ENCODE assay signal across 18 cellular contexts in the genomic region with DNA sequence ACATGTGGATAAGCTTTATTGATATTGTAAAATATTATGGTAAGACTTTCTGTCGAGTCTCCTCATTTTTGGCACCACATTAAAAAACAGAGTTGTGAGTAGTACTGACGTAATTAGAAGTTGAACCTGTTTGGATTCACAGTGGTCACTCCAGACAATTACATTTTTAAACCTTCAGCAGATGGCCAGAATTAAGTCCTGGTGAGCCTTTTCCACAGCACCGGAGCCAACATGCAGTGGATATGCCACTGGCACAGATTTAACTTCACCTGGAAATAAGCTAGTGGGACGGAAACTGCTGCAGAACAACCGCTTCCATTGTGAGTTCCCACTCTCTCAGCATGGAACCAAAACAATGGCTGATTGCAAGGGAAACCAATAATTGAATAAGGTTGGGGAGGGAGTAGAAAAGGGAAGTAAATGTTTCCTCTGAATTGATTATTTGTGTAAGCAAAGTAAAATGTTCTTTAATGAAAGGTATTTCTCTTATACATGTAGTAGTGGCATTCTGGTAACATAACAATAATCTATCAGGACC.
DNase-seq lines count a peak whose midpoint lies in the region; ATAC-seq and TF ChIP-seq lines count a peak whose summit lies in the region.
"Had no signal": no experiment of that assay in that cellular context is flagged by ENCODE, and none has a peak within 500 bp of the region (broad histone marks: within the 10 kb centered on the region; RNA-seq: fewer than 3 reads in every experiment).

No MANE protein-coding gene starts in this region.

- TF ChIP-seq CTCF in WTC11 (IDR thresholded peaks at IDR 0.05) = no peak
- no peak for TF ChIP-seq CTCF in CD4-positive, alpha-beta T cell (IDR thresholded peaks at IDR 0.05)

- H3K36me3 Mint-ChIP-seq in WTC11 = no peaks in the 10 kb centered on the region
- H3K36me3 Mint-ChIP-seq in CD4-positive, alpha-beta T cell (ENCODE audit: low read depth) = no peaks in the 10 kb centered on the region
- H3K36me3 Mint-ChIP-seq: CD4-positive, CD25-positive, alpha-beta regulatory T cell had no signal

- no peaks in the 10 kb centered on the region for H3K9me3 Mint-ChIP-seq in WTC11
- H3K9me3 Mint-ChIP-seq in CD4-positive, alpha-beta T cell = no peaks in the 10 kb centered on the region

- CTCF ChIA-PET in WTC11 (lab: Charles Lee) = no interaction called here
- CTCF ChIA-PET in CD4-positive, alpha-beta T cell (lab: Charles Lee) = no interaction called here

- in situ Hi-C loops in G401 (cut with HindIII; ENCODE audit: low sequenced_read_pairs) = no loop called here

- ATAC-seq in WTC11 = peak; percentile 48
- ATAC-seq in CD4-positive, alpha-beta T cell (ENCODE audit: poor library complexity) = no peak
- ATAC-seq: HepG2 had no signal

- POLR2A ChIA-PET in WTC11 (lab: Charles Lee) = no interaction called here
- POLR2A ChIA-PET in CD4-positive, alpha-beta T cell (lab: Charles Lee) = no interaction called here

- H3K9me3 ChIP-seq in CD4-positive, alpha-beta T cell (ENCODE audit: control insufficient read depth, low read length) = no peaks in the 10 kb centered on the region
- H3K9me3 ChIP-seq: BE2C had no signal

- DNase-seq in G401 (ENCODE audit: low spot score) = peak; percentile 77
- DNase-seq in NCI-H69 (lab: John Stamatoyannopoulos, UW) = peak; percentile 30
- DNase-seq in WTC11 (ENCODE audit: low spot score) = no peak
- DNase-seq in iPS-NIHi11 (ENCODE audit: low spot score) = peak; percentile 27
- no peak for DNase-seq in NCI-H1092 treated with DMSO at 0.1 percent for 48 hours (lab: John Stamatoyannopoulos, UW)
- no peak for DNase-seq in NCI-H2171 (lab: John Stamatoyannopoulos, UW)
- no peak for DNase-seq in CD4-positive, alpha-beta T cell
- DNase-seq: BE2C; CD4-positive, CD25-positive, alpha-beta regulatory T cell; DMS153; GF-D8; KBM-7; NCI-H187 treated with DMSO at 0.1 percent for 48 hours; NCI-H226; NCI-H526 treated with DMSO at 0.1 percent for 48 hours; PC-9 had no signal

- H3K27me3 ChIP-seq in CD4-positive, alpha-beta T cell (ENCODE audit: control insufficient read depth, insufficient read depth, low read length) = no peaks in the 10 kb centered on the region
- H3K27me3 ChIP-seq: BE2C had no signal

- H3K4me3 Mint-ChIP-seq in WTC11 = no peak overlapping the region
- H3K4me3 Mint-ChIP-seq in CD4-positive, alpha-beta T cell = no peak overlapping the region
- H3K4me3 Mint-ChIP-seq: CD4-positive, CD25-positive, alpha-beta regulatory T cell had no signal

- H3K27ac Mint-ChIP-seq in WTC11 = peak overlapping the region; percentile 38; the same call in 1 of the 2 replicates
- H3K27ac Mint-ChIP-seq in CD4-positive, alpha-beta T cell = no peak overlapping the region
- H3K27ac Mint-ChIP-seq: CD4-positive, CD25-positive, alpha-beta regulatory T cell had no signal

- H3K27ac ChIP-seq in CD4-positive, alpha-beta T cell (ENCODE audit: low read depth, low read length) = no peak overlapping the region
- H3K27ac ChIP-seq: PC-9, RWPE1 had no signal

- H3K4me1 Mint-ChIP-seq in WTC11 = peaks cover 37% of the 10 kb centered on the region
- H3K4me1 Mint-ChIP-seq in CD4-positive, alpha-beta T cell (ENCODE audit: low read depth) = no peaks in the 10 kb centered on the region
- H3K4me1 Mint-ChIP-seq: CD4-positive, CD25-positive, alpha-beta regulatory T cell had no signal

- H3K27me3 Mint-ChIP-seq in WTC11 (ENCODE audit: low read depth) = no peaks in the 10 kb centered on the region
- H3K27me3 Mint-ChIP-seq in CD4-positive, alpha-beta T cell = no peaks in the 10 kb centered on the region

- intact Hi-C loops in CD4-positive, alpha-beta T cell (cut with DNase I, micrococcal nuclease) = no loop called here

TF ChIP-seq in WTC11, 78 proteins besides CTCF, POLR2A, EP300 and RAD21 (continues in another document):
- TF ChIP-seq, protein P1, sequence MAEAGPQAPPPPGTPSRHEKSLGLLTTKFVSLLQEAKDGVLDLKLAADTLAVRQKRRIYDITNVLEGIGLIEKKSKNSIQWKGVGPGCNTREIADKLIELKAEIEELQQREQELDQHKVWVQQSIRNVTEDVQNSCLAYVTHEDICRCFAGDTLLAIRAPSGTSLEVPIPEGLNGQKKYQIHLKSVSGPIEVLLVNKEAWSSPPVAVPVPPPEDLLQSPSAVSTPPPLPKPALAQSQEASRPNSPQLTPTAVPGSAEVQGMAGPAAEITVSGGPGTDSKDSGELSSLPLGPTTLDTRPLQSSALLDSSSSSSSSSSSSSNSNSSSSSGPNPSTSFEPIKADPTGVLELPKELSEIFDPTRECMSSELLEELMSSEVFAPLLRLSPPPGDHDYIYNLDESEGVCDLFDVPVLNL (CRISPR knock-in tag; IDR thresholded peaks at IDR 0.05; ENCODE audit: borderline replicate concordance, low read depth) = no peak
- TF ChIP-seq ZNF671 (CRISPR knock-in tag; IDR thresholded peaks at IDR 0.05) (no peak), RELA (CRISPR knock-in tag; IDR thresholded peaks at IDR 0.05; ENCODE audit: borderline replicate concordance) (no peak), JAZF1 (CRISPR knock-in tag; IDR thresholded peaks at IDR 0.05) (no peak), NFE2L1 (CRISPR knock-in tag; IDR thresholded peaks at IDR 0.05) (no peak), NFATC4 (CRISPR knock-in tag; IDR thresholded peaks at IDR 0.05) (no peak)
- TF ChIP-seq, protein P2, sequence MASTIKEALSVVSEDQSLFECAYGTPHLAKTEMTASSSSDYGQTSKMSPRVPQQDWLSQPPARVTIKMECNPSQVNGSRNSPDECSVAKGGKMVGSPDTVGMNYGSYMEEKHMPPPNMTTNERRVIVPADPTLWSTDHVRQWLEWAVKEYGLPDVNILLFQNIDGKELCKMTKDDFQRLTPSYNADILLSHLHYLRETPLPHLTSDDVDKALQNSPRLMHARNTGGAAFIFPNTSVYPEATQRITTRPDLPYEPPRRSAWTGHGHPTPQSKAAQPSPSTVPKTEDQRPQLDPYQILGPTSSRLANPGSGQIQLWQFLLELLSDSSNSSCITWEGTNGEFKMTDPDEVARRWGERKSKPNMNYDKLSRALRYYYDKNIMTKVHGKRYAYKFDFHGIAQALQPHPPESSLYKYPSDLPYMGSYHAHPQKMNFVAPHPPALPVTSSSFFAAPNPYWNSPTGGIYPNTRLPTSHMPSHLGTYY (CRISPR knock-in tag; IDR thresholded peaks at IDR 0.05) = no peak
- TF ChIP-seq, protein P3, sequence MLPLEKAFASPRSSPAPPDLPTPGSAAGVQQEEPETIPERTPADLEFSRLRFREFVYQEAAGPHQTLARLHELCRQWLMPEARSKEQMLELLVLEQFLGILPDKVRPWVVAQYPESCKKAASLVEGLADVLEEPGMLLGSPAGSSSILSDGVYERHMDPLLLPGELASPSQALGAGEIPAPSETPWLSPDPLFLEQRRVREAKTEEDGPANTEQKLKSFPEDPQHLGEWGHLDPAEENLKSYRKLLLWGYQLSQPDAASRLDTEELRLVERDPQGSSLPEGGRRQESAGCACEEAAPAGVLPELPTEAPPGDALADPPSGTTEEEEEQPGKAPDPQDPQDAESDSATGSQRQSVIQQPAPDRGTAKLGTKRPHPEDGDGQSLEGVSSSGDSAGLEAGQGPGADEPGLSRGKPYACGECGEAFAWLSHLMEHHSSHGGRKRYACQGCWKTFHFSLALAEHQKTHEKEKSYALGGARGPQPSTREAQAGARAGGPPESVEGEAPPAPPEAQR (CRISPR knock-in tag; IDR thresholded peaks at IDR 0.05) = no peak
- TF ChIP-seq, protein P4, sequence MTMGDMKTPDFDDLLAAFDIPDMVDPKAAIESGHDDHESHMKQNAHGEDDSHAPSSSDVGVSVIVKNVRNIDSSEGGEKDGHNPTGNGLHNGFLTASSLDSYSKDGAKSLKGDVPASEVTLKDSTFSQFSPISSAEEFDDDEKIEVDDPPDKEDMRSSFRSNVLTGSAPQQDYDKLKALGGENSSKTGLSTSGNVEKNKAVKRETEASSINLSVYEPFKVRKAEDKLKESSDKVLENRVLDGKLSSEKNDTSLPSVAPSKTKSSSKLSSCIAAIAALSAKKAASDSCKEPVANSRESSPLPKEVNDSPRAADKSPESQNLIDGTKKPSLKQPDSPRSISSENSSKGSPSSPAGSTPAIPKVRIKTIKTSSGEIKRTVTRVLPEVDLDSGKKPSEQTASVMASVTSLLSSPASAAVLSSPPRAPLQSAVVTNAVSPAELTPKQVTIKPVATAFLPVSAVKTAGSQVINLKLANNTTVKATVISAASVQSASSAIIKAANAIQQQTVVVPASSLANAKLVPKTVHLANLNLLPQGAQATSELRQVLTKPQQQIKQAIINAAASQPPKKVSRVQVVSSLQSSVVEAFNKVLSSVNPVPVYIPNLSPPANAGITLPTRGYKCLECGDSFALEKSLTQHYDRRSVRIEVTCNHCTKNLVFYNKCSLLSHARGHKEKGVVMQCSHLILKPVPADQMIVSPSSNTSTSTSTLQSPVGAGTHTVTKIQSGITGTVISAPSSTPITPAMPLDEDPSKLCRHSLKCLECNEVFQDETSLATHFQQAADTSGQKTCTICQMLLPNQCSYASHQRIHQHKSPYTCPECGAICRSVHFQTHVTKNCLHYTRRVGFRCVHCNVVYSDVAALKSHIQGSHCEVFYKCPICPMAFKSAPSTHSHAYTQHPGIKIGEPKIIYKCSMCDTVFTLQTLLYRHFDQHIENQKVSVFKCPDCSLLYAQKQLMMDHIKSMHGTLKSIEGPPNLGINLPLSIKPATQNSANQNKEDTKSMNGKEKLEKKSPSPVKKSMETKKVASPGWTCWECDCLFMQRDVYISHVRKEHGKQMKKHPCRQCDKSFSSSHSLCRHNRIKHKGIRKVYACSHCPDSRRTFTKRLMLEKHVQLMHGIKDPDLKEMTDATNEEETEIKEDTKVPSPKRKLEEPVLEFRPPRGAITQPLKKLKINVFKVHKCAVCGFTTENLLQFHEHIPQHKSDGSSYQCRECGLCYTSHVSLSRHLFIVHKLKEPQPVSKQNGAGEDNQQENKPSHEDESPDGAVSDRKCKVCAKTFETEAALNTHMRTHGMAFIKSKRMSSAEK (CRISPR knock-in tag; IDR thresholded peaks at IDR 0.05; ENCODE audit: borderline replicate concordance) = no peak

Comparison
In these comparisons a context has a peak if more than half of its experiments do, and no peak if none do; other contexts are left out.
1. DNase-seq: peak in G401 (single experiment), NCI-H69 (single experiment) and iPS-NIHi11 (single experiment); none in WTC11 (single experiment), NCI-H1092 treated with DMSO at 0.1 percent for 48 hours (single experiment), NCI-H2171 (single experiment) and CD4-positive, alpha-beta T cell (0 of 10).